ENCODE assay signal across 14 cellular contexts in genomic region chrX:39440734-39441305, GRCh38.
DNase-seq lines count a peak whose midpoint lies in the region; ATAC-seq, FAIRE-seq and TF ChIP-seq lines count a peak whose summit lies in the region.
"Had no signal": no experiment of that assay in that cellular context is flagged by ENCODE, and none has a peak within 500 bp of the region (broad histone marks: within the 10 kb centered on the region; RNA-seq: fewer than 3 reads in every experiment).

No MANE protein-coding gene starts in this region.

- ATAC-seq in GM21717 (IDR thresholded peaks at IDR 0.05; ENCODE audit: unreplicated experiment), result peak; percentile 42
- no peak for ATAC-seq in memory B cell (ENCODE audit: low read depth)
- ATAC-seq: WTC11 had no signal

- H3K79me2 ChIP-seq in MM.1S (ENCODE audit: low read length) (no peaks in the 10 kb centered on the region), smooth muscle cell (ENCODE audit: low read depth) (no peaks in the 10 kb centered on the region)

- H3K9me3 ChIP-seq in MM.1S (replicated peaks; ENCODE audit: insufficient read depth, low read length) (no peaks in the 10 kb centered on the region), smooth muscle cell (replicated peaks; ENCODE audit: low read depth) (no peaks in the 10 kb centered on the region), thyroid gland (no peaks in the 10 kb centered on the region)
- H3K9me3 ChIP-seq: MG63, mucosa of descending colon, thoracic aorta had no signal

- FAIRE-seq in H54 (lab: Jason Lieb, UNC), result no peak
- FAIRE-seq: G401.6 had no signal

- H3K27ac ChIP-seq in MM.1S (ENCODE audit: low read length) (peak overlapping the region; percentile 95), smooth muscle cell (ENCODE audit: low read depth) (no peak overlapping the region), thyroid gland (peak overlapping the region in 1 of 3 donors; percentile 23)
- H3K27ac ChIP-seq: 22Rv1, thoracic aorta had no signal

- H3K27me3 Mint-ChIP-seq in memory B cell, result peaks cover 2% of the 10 kb centered on the region

- H3K9me3 Mint-ChIP-seq in memory B cell, result no peaks in the 10 kb centered on the region

- H3K27me3 ChIP-seq in MM.1S (replicated peaks; ENCODE audit: insufficient read depth, low read length), result no peaks in the 10 kb centered on the region
- H3K27me3 ChIP-seq in smooth muscle cell (ENCODE audit: low read depth), result no peaks in the 10 kb centered on the region
- H3K27me3 ChIP-seq in thyroid gland, result no peaks in the 10 kb centered on the region
- H3K27me3 ChIP-seq: MG63 had no signal

- DNase-seq in DMS53 (lab: John Stamatoyannopoulos, UW) (peak; percentile 8), DMS53 treated with DMSO at 0.1 percent for 48 hours (lab: John Stamatoyannopoulos, UW; ENCODE audit: unreplicated experiment) (no peak), MM.1S (peak; percentile 45), memory B cell (ENCODE audit: low spot score in 2 of 2) (no peak), smooth muscle cell (lab: John Stamatoyannopoulos, UW; ENCODE audit: unreplicated experiment) (no peak), thyroid gland (no peak), H54 (ENCODE audit: insufficient read length, low spot score) (no peak)
- DNase-seq: MG63 had no signal

- H3F3A ChIP-seq in MM.1S (ENCODE audit: insufficient read depth, low read length) (peaks cover 9% of the 10 kb centered on the region), smooth muscle cell (ENCODE audit: low read depth) (no peaks in the 10 kb centered on the region)

- no peak overlapping the region for H3K4me3 Mint-ChIP-seq in memory B cell
- H3K4me3 Mint-ChIP-seq: WTC11 had no signal

- H3K4me1 Mint-ChIP-seq in memory B cell, result peaks cover 20% of the 10 kb centered on the region

- no peaks in the 10 kb centered on the region for H3K36me3 ChIP-seq in MM.1S (replicated peaks; ENCODE audit: insufficient read depth, low read length)
- H3K36me3 ChIP-seq in smooth muscle cell (ENCODE audit: low read depth), result no peaks in the 10 kb centered on the region
- no peaks in the 10 kb centered on the region for H3K36me3 ChIP-seq in thyroid gland
- H3K36me3 ChIP-seq: MG63, thoracic aorta had no signal

- H4K20me1 ChIP-seq in MM.1S (ENCODE audit: insufficient read depth, low read length), result no peaks in the 10 kb centered on the region
- H4K20me1 ChIP-seq in smooth muscle cell (ENCODE audit: low read depth), result no peaks in the 10 kb centered on the region

- no peaks in the 10 kb centered on the region for H3K9me2 ChIP-seq in MM.1S (replicated peaks; ENCODE audit: insufficient read depth, low read length)

- peak overlapping the region; percentile 87 for H3K27ac Mint-ChIP-seq in memory B cell
- H3K27ac Mint-ChIP-seq: WTC11 had no signal

- H3K4me1 ChIP-seq in MM.1S (ENCODE audit: low read length), result peaks cover 27% of the 10 kb centered on the region
- no peaks in the 10 kb centered on the region for H3K4me1 ChIP-seq in smooth muscle cell (ENCODE audit: low read depth)
- peaks cover 0 to 4% of the 10 kb centered on the region in 2 donors for H3K4me1 ChIP-seq in thyroid gland

- H3K9ac ChIP-seq in MM.1S (ENCODE audit: low read length) (peak overlapping the region; percentile 73), smooth muscle cell (ENCODE audit: low read depth) (no peak overlapping the region)

- peak overlapping the region; percentile 48 for H3K4me3 ChIP-seq in MM.1S (ENCODE audit: low read length)
- H3K4me3 ChIP-seq in smooth muscle cell, result no peak overlapping the region
- no peak overlapping the region for H3K4me3 ChIP-seq in thyroid gland (replicated peaks in 1 of 3)
- H3K4me3 ChIP-seq: MG63, mucosa of descending colon, thoracic aorta had no signal

- H2AFZ ChIP-seq in MM.1S (ENCODE audit: low read length), result peak overlapping the region; percentile 84
- no peak overlapping the region for H2AFZ ChIP-seq in smooth muscle cell (ENCODE audit: low read depth)

- TF ChIP-seq CTCF in MM.1S (IDR thresholded peaks at IDR 0.05; ENCODE audit: low read length) (peak; percentile 33), smooth muscle cell (IDR thresholded peaks at IDR 0.05; ENCODE audit: borderline replicate concordance, insufficient read depth, poor library complexity, severe bottlenecking) (no peak), thyroid gland (IDR thresholded peaks at IDR 0.05) (no peak)

- H3K4me2 ChIP-seq in MM.1S (ENCODE audit: low read depth, low read length), result peak overlapping the region; percentile 79
- H3K4me2 ChIP-seq in smooth muscle cell, result no peak overlapping the region

- peaks cover 4% of the 10 kb centered on the region for H3K36me3 Mint-ChIP-seq in memory B cell
- H3K36me3 Mint-ChIP-seq: WTC11 had no signal

- TF ChIP-seq POLR2A in thyroid gland (IDR thresholded peaks at IDR 0.05) (no peak), H54 (IDR thresholded peaks at IDR 0.05; ENCODE audit: low read depth, low read length) (no peak)

- intact Hi-C loops in thyroid gland (cut with DNase I), result no loop called here

Comparison
In these comparisons a context has a peak if more than half of its experiments do, and no peak if none do; other contexts are left out.
1. DNase-seq: peak in DMS53 (single experiment) and MM.1S (single experiment); none in DMS53 treated with DMSO at 0.1 percent for 48 hours (single experiment), memory B cell (0 of 2), smooth muscle cell (single experiment), thyroid gland (0 of 2) and H54 (single experiment).